8 cellular contexts compared by ENCODE assay signal in the genomic region with DNA sequence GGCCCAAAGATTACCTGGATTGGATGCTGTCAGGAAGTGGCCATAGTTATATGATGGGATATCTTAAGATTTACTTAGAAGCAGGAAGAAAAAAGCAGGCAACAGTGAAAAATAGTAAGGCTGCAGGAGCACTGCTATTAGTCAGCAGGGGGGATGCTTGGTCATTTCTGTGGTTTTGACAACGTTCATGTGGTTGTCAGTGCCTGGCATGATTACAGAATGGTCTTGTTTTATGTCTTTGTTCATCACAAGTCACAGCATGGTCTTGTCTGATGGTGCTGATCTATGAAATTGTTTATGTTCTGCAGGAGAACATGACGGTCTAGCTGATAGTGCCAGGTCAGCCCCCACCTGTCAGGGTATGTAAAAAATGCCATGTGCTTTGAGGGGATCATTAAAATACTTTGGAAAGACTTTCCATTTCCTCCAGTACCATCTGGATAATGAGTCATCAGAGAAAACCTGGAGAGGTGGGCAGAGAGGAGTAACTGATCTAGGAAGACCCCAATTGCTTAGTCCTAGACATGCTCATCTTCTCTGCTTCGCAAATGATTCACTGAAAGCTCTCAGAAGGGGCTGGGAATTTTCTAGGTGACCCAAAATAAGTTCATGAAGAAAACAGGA.
DNase-seq lines count a peak whose midpoint lies in the region; ATAC-seq lines count a peak whose summit lies in the region.

No MANE protein-coding gene starts in this region.

- DNase-seq in activated T-cell treated with anti-CD3 and anti-CD28 coated beads, Interleukin-2, amount 50 U/mL, for 48 hours, result peak; percentile 33 to 41
- DNase-seq in activated T-cell treated with anti-CD3 and anti-CD28 coated beads for 4 hours (no peak), adipocyte (ENCODE audit: low read depth) (peak; percentile 53), C1 segment of cervical spinal cord (lab: John Stamatoyannopoulos, UW) (no peak), NAMALWA (ENCODE audit: low spot score) (no peak)
- no peak for DNase-seq in stimulated activated naive B cell treated with anti-CD40 and anti-IgM and Interleukin-4, amounts not matched to agents 10 μg/mL and 1 μg/mL and 100 μg/mL, for 72 hours
- no peak for DNase-seq in activated naive CD4-positive, alpha-beta T cell treated with Interleukin-2 at 50 U/mL for 16 hours

- H3K4me3 Mint-ChIP-seq in stimulated activated naive B cell treated with anti-CD40 and anti-IgM and Interleukin-4, amounts not matched to agents 10 μg/mL and 1 μg/mL and 100 μg/mL, for 72 hours, result no peak overlapping the region

- no peaks in the 10 kb centered on the region for H3K27me3 ChIP-seq in adipocyte (replicated peaks; ENCODE audit: control insufficient read depth, insufficient read depth, low read length)

- no peak overlapping the region for H3K27ac Mint-ChIP-seq in stimulated activated naive B cell treated with anti-CD40 and anti-IgM and Interleukin-4, amounts not matched to agents 10 μg/mL and 1 μg/mL and 100 μg/mL, for 72 hours

- no peaks in the 10 kb centered on the region for H3K27me3 Mint-ChIP-seq in stimulated activated naive B cell treated with anti-CD40 and anti-IgM and Interleukin-4, amounts not matched to agents 10 μg/mL and 1 μg/mL and 100 μg/mL, for 72 hours

- H3K4me3 ChIP-seq in adipocyte (ENCODE audit: low read length), result no peak overlapping the region

- no peak overlapping the region for H3K9ac ChIP-seq in adipocyte (ENCODE audit: low read length)

- H3K36me3 Mint-ChIP-seq in stimulated activated naive B cell treated with anti-CD40 and anti-IgM and Interleukin-4, amounts not matched to agents 10 μg/mL and 1 μg/mL and 100 μg/mL, for 72 hours, result peaks cover 11 to 18% of the 10 kb centered on the region in 2 donors

- no peaks in the 10 kb centered on the region for H3K9me3 Mint-ChIP-seq in stimulated activated naive B cell treated with anti-CD40 and anti-IgM and Interleukin-4, amounts not matched to agents 10 μg/mL and 1 μg/mL and 100 μg/mL, for 72 hours

- peak; percentile 66 for ATAC-seq in HG03460 (IDR thresholded peaks at IDR 0.05; ENCODE audit: unreplicated experiment)
- ATAC-seq in stimulated activated naive B cell treated with anti-CD40 and anti-IgM and Interleukin-4, amounts not matched to agents 10 μg/mL and 1 μg/mL and 100 μg/mL, for 72 hours (replicated peaks), result peak; percentile 69 to 87

- H3K4me1 Mint-ChIP-seq in stimulated activated naive B cell treated with anti-CD40 and anti-IgM and Interleukin-4, amounts not matched to agents 10 μg/mL and 1 μg/mL and 100 μg/mL, for 72 hours, result peaks cover 18 to 24% of the 10 kb centered on the region in 2 donors

- H3K9me3 ChIP-seq in adipocyte (ENCODE audit: control insufficient read depth, low read length), result no peaks in the 10 kb centered on the region

- H3K36me3 ChIP-seq in adipocyte (ENCODE audit: control insufficient read depth, insufficient read depth, low read length, severe bottlenecking), result no peaks in the 10 kb centered on the region

- H3K4me1 ChIP-seq in adipocyte (ENCODE audit: control insufficient read depth, insufficient read depth, low read length), result peaks cover 14% of the 10 kb centered on the region

Comparison
In these comparisons a context has a peak if more than half of its experiments do, and no peak if none do; other contexts are left out.
1. DNase-seq: peak in activated T-cell treated with anti-CD3 and anti-CD28 coated beads, Interleukin-2, amount 50 U/mL, for 48 hours (2 of 2) and adipocyte (single experiment); none in activated T-cell treated with anti-CD3 and anti-CD28 coated beads for 4 hours (single experiment), stimulated activated naive B cell treated with anti-CD40 and anti-IgM and Interleukin-4, amounts not matched to agents 10 μg/mL and 1 μg/mL and 100 μg/mL, for 72 hours (single experiment), C1 segment of cervical spinal cord (0 of 14), NAMALWA (single experiment) and activated naive CD4-positive, alpha-beta T cell treated with Interleukin-2 at 50 U/mL for 16 hours (single experiment).